8 cellular contexts compared by ENCODE assay signal in the genomic region with DNA sequence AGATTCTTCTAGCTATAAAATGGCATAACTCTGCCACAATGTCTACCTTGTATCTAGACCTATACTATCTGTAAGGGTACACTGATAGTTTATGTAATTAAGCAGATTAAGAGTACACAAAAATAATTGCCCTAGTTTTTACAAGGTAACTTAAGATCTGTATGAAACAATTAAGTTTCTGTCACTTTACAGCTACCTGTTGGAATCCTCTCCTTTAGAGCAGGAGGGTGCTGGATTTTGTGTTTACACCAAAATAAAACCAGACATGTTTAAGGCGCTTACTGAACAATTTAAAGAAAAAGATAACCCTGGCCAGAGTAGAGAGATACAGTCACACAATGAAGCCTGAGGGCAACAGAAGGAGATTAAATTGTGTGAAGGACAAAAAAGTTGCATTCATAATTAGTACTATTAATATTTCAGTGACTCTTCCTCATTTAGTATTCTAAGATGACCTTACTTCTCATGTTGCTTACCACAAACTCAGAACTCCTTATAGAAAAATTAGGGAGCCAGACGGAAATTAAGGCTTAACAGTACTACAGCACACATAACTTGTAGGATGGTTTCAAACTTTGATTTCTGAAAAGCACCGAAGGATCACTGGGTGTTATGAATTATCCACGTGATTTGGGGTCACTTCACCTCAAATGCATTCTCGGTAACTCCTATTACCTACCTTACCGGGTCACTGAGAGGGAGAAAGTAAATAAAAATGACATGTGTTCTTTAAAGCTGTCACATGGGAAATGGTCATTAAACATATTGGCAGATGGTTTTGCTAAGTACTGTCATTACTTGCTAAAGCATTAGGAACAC. TPM values are rescaled to one million over a fixed set of nuclear protein-coding genes. Genes with fewer than 3 reads are reported as not detected.
DNase-seq lines count a peak whose midpoint lies in the region; ATAC-seq, FAIRE-seq and TF ChIP-seq lines count a peak whose summit lies in the region.

No MANE protein-coding gene starts in this region.

- TF ChIP-seq POLR2A in ovary (IDR thresholded peaks at IDR 0.05) = no peak

- CTCF ChIA-PET in HEK293T (lab: Yijun Ruan, JAX) = interaction anchor here (0.5 to 0.9 kb wide), 3 partner anchors 48 to 250 kb away, joined by 3 to 4 read pairs (median 4); no protein-coding TSS in a partner anchor

- no peaks in the 10 kb centered on the region for H3K9me3 ChIP-seq in OCI-LY1 (ENCODE audit: low read length)
- H3K9me3 ChIP-seq in endodermal cell (ENCODE audit: control insufficient read depth, low read length) = no peaks in the 10 kb centered on the region
- no peaks in the 10 kb centered on the region for H3K9me3 ChIP-seq in ovary

- 30 to 70% methylated on average over 2 to 6 of the region's 6 CpGs for WGBS in endodermal cell (ENCODE audit: insufficient coverage in 1 of 2, insufficient read length in 1 of 2), 2 experiments
- 11 to 13% (median 11%) methylated on average over 6 of the region's 6 CpGs for WGBS in ovary, 3 donors

- H3K4me1 ChIP-seq in OCI-LY1 (ENCODE audit: insufficient read depth, low read length, severe bottlenecking) (peaks cover 65% of the 10 kb centered on the region), endodermal cell (ENCODE audit: control insufficient read depth, insufficient read depth, low read length) (no peaks in the 10 kb centered on the region), ovary (ENCODE audit: insufficient read depth) (no peaks in the 10 kb centered on the region)

- H3K36me3 ChIP-seq in OCI-LY1 (ENCODE audit: insufficient read depth, low read length) (peaks cover 37% of the 10 kb centered on the region), endodermal cell (ENCODE audit: control insufficient read depth, insufficient read depth, low read length) (peaks cover 41% of the 10 kb centered on the region), ovary (no peaks in the 10 kb centered on the region)

- no peak for FAIRE-seq in RCC 7860 (lab: Jason Lieb, UNC)

- no peak for TF ChIP-seq EP300 in ovary (IDR thresholded peaks at IDR 0.05)

- H3K27me3 ChIP-seq in OCI-LY1 (ENCODE audit: insufficient read depth, low read length) (no peaks in the 10 kb centered on the region), endodermal cell (ENCODE audit: control insufficient read depth, insufficient read depth, low read length, poor library complexity, severe bottlenecking) (no peaks in the 10 kb centered on the region), ovary (no peaks in the 10 kb centered on the region)

- H4K20me1 ChIP-seq in OCI-LY1 (ENCODE audit: insufficient read depth, low read length) = no peaks in the 10 kb centered on the region

- POLR2A ChIA-PET in HEK293T (lab: Yijun Ruan, JAX) = interaction anchor here (1.0 kb wide), 1 partner anchor 12 kb away, joined by 4 read pairs; no protein-coding TSS in a partner anchor

- peak overlapping the region; percentile 97 for H3K27ac Mint-ChIP-seq in endodermal cell

- no peaks in the 10 kb centered on the region for H3K27me3 Mint-ChIP-seq in endodermal cell (ENCODE audit: insufficient read depth)

- H3F3A ChIP-seq in OCI-LY1 (ENCODE audit: insufficient read depth, low read length) = no peaks in the 10 kb centered on the region

- H3K9ac ChIP-seq in OCI-LY1 (ENCODE audit: low read length) (peak overlapping the region; percentile 86), endodermal cell (ENCODE audit: extremely low read depth, low read length, poor library complexity, severe bottlenecking) (peak overlapping the region; percentile 81)

- H3K27ac ChIP-seq in OCI-LY1 (ENCODE audit: low read depth, low read length, poor library complexity, severe bottlenecking) = peak overlapping the region; percentile 87
- no peak overlapping the region for H3K27ac ChIP-seq in endodermal cell (ENCODE audit: low read depth, low read length)
- peak overlapping the region in 1 of 2 donors; percentile 88 for H3K27ac ChIP-seq in ovary

- peak overlapping the region; percentile 74 for H3K4me3 ChIP-seq in OCI-LY1 (ENCODE audit: low read depth, low read length, poor library complexity, severe bottlenecking)
- peak overlapping the region; percentile 90 for H3K4me3 ChIP-seq in endodermal cell (ENCODE audit: low read length)
- peak overlapping the region; percentile 98 for H3K4me3 ChIP-seq in ovary

- peak overlapping the region; percentile 88 for H3K4me2 ChIP-seq in OCI-LY1 (ENCODE audit: low read length)

- peak; percentile 52 for ATAC-seq in GM18511 (IDR thresholded peaks at IDR 0.05; ENCODE audit: unreplicated experiment)

- no peaks in the 10 kb centered on the region for H3K9me2 ChIP-seq in OCI-LY1 (ENCODE audit: low read depth, low read length)

- H3K4me1 Mint-ChIP-seq in endodermal cell = peaks cover 8% of the 10 kb centered on the region

- H3K9me3 Mint-ChIP-seq in endodermal cell = no peaks in the 10 kb centered on the region

- intact Hi-C loops in ovary (cut with DNase I) = loop anchor here in 2 of 4 donors (5.0 to 10.0 kb wide), 2 partner anchors 110 to 242 kb away; partner anchors contain the start of genes MCM6 (in 1 of the 2) and UBXN4 (in 1 of the 2)

- DNase-seq in HEK293T (ENCODE audit: extremely low spot score) (no peak), endodermal cell (no peak), ovary (no peak), SW 1271 (lab: John Stamatoyannopoulos, UW) (no peak), RCC 7860 (ENCODE audit: low spot score) (no peak), activated gamma-delta T cell (lab: John Stamatoyannopoulos, UW) (no peak)

- TF ChIP-seq CTCF in OCI-LY1 (IDR thresholded peaks at IDR 0.05; ENCODE audit: low read length) (no peak), endodermal cell (conservative IDR thresholded peaks at IDR 0.05) (no peak), ovary (IDR thresholded peaks at IDR 0.05) (no peak)

- H3K79me2 ChIP-seq in OCI-LY1 (ENCODE audit: insufficient read depth, low read length) = peaks cover 34% of the 10 kb centered on the region

- H3K4me3 Mint-ChIP-seq in endodermal cell = peak overlapping the region; percentile 89

- no peak overlapping the region for H2AFZ ChIP-seq in OCI-LY1 (ENCODE audit: low read length)

- peaks cover 19% of the 10 kb centered on the region for H3K36me3 Mint-ChIP-seq in endodermal cell (ENCODE audit: low read depth)

TF ChIP-seq in HEK293T, 16 proteins besides CTCF, POLR2A, EP300 and RAD21:
- TF ChIP-seq LEF1 (IDR thresholded peaks at IDR 0.05; ENCODE audit: borderline replicate concordance) (no peak), PKNOX1 (IDR thresholded peaks at IDR 0.05) (peak; percentile 80), ARNT (IDR thresholded peaks at IDR 0.05) (no peak)

RNA-seq across cellular contexts. Expression of gene DARS1, which starts 1.0 kb away (rescaled TPM):
- total RNA-seq in endodermal cell (10 to 100 TPM; 70.5 to 75.9 TPM), ovary (10 to 100 TPM; 58.9 to 79.5 (median 69.7) TPM)
- polyA plus RNA-seq in endodermal cell (2013, experiment 1 of 2) = 107 TPM
- polyA plus RNA-seq in endodermal cell (2013, experiment 2 of 2) = 103 TPM
- 10 to 100 TPM; 55.2 to 70.7 TPM for polyA plus RNA-seq in ovary
